ENCODE assay signal across 13 cellular contexts in genomic region chr9:107874591-107875374, GRCh38.
DNase-seq lines count a peak whose midpoint lies in the region; ATAC-seq and TF ChIP-seq lines count a peak whose summit lies in the region.
"Had no signal": no experiment of that assay in that cellular context is flagged by ENCODE, and none has a peak within 500 bp of the region (broad histone marks: within the 10 kb centered on the region; RNA-seq: fewer than 3 reads in every experiment).

No MANE protein-coding gene starts in this region.

- intact Hi-C loops in esophagus squamous epithelium (cut with DNase I), result no loop called here
- intact Hi-C loops in activated CD4-positive, alpha-beta T cell treated with anti-CD3 and anti-CD28 coated beads, Interleukin-2, amount 10 ng/mL, durations not matched to agents 24 days and 14 days (cut with micrococcal nuclease), result no loop called here

- TF ChIP-seq CTCF in esophagus squamous epithelium (IDR thresholded peaks at IDR 0.05), result no peak

- no peaks in the 10 kb centered on the region for H3K36me3 ChIP-seq in esophagus squamous epithelium
- H3K36me3 ChIP-seq: tibial nerve had no signal

- H3K4me1 Mint-ChIP-seq in activated CD4-positive, alpha-beta T cell treated with anti-CD3 and anti-CD28 coated beads, Interleukin-2, amount 10 ng/mL, durations not matched to agents 24 days and 14 days, result no peaks in the 10 kb centered on the region

- peak; percentile 84 for ATAC-seq in GM19395 (IDR thresholded peaks at IDR 0.05; ENCODE audit: unreplicated experiment)
- ATAC-seq in HG02943 (IDR thresholded peaks at IDR 0.05; ENCODE audit: low read depth, unreplicated experiment), result peak; percentile 53
- ATAC-seq: left lobe of liver had no signal

- no peaks in the 10 kb centered on the region for H3K4me1 ChIP-seq in esophagus squamous epithelium

- no peak overlapping the region for H3K27ac Mint-ChIP-seq in activated CD4-positive, alpha-beta T cell treated with anti-CD3 and anti-CD28 coated beads, Interleukin-2, amount 10 ng/mL, durations not matched to agents 24 days and 14 days
- H3K27ac Mint-ChIP-seq: endodermal cell had no signal

- no peak for TF ChIP-seq POLR2A in esophagus squamous epithelium (IDR thresholded peaks at IDR 0.05)

- H3K9me3 ChIP-seq in esophagus squamous epithelium, result no peaks in the 10 kb centered on the region
- H3K9me3 ChIP-seq: tibial nerve had no signal

- peak; percentile 13 for DNase-seq in NAMALWA (ENCODE audit: low spot score)
- DNase-seq in stromal cell of bone marrow (ENCODE audit: low read depth), result peak; percentile 41
- no peak for DNase-seq in activated gamma-delta T cell treated with Interleukin-2 at 50 U/mL for 16 hours
- DNase-seq in AG20443 (ENCODE audit: low spot score), result no peak
- no peak for DNase-seq in esophagus squamous epithelium (lab: John Stamatoyannopoulos, UW)
- DNase-seq in activated CD4-positive, alpha-beta T cell treated with anti-CD3 and anti-CD28 coated beads, Interleukin-2, amount 10 ng/mL, durations not matched to agents 24 days and 14 days, result no peak
- DNase-seq: activated gamma-delta T cell, endodermal cell, NCI-H1436 had no signal

- H3K27me3 ChIP-seq in esophagus squamous epithelium, result no peaks in the 10 kb centered on the region
- H3K27me3 ChIP-seq: tibial nerve had no signal

- H3K4me3 Mint-ChIP-seq in activated CD4-positive, alpha-beta T cell treated with anti-CD3 and anti-CD28 coated beads, Interleukin-2, amount 10 ng/mL, durations not matched to agents 24 days and 14 days, result no peak overlapping the region
- H3K4me3 Mint-ChIP-seq: endodermal cell had no signal

- no peak overlapping the region for H3K4me3 ChIP-seq in esophagus squamous epithelium
- H3K4me3 ChIP-seq: tibial nerve had no signal

- H3K9me3 Mint-ChIP-seq in activated CD4-positive, alpha-beta T cell treated with anti-CD3 and anti-CD28 coated beads, Interleukin-2, amount 10 ng/mL, durations not matched to agents 24 days and 14 days, result no peaks in the 10 kb centered on the region
- H3K9me3 Mint-ChIP-seq: endodermal cell had no signal

- H3K36me3 Mint-ChIP-seq in activated CD4-positive, alpha-beta T cell treated with anti-CD3 and anti-CD28 coated beads, Interleukin-2, amount 10 ng/mL, durations not matched to agents 24 days and 14 days (ENCODE audit: low read depth), result no peaks in the 10 kb centered on the region

- 55 to 74% methylated on average over 12 to 14 of the region's 14 CpGs for WGBS in esophagus squamous epithelium, 2 donors

- no peaks in the 10 kb centered on the region for H3K27me3 Mint-ChIP-seq in activated CD4-positive, alpha-beta T cell treated with anti-CD3 and anti-CD28 coated beads, Interleukin-2, amount 10 ng/mL, durations not matched to agents 24 days and 14 days

- no peak overlapping the region for H3K27ac ChIP-seq in esophagus squamous epithelium
- H3K27ac ChIP-seq: tibial nerve had no signal

Comparison
In these comparisons a context has a peak if more than half of its experiments do, and no peak if none do; other contexts are left out.
1. DNase-seq: peak in NAMALWA (single experiment) and stromal cell of bone marrow (single experiment); none in activated gamma-delta T cell treated with Interleukin-2 at 50 U/mL for 16 hours (single experiment), AG20443 (single experiment), esophagus squamous epithelium (single experiment) and activated CD4-positive, alpha-beta T cell treated with anti-CD3 and anti-CD28 coated beads, Interleukin-2, amount 10 ng/mL, durations not matched to agents 24 days and 14 days (single experiment).